9 cellular contexts compared by ENCODE assay signal in genomic region chr14:68089146-68089715, GRCh38.
DNase-seq lines count a peak whose midpoint lies in the region; TF ChIP-seq lines count a peak whose summit lies in the region.
"Had no signal": no experiment of that assay in that cellular context is flagged by ENCODE, and none has a peak within 500 bp of the region (broad histone marks: within the 10 kb centered on the region; RNA-seq: fewer than 3 reads in every experiment).

No MANE protein-coding gene starts in this region.

- H3K79me2 ChIP-seq in Loucy (ENCODE audit: insufficient read depth, low read length) (peaks cover 4% of the 10 kb centered on the region; the same call in 1 of the 2 replicates), SK-N-SH (ENCODE audit: insufficient read depth) (no peaks in the 10 kb centered on the region)

- in situ Hi-C loops in KBM-7 (cut with MboI; ENCODE audit: low pct_unique_long_range_greater_than_20kb, low sequenced_read_pairs): no loop called here

- H3K4me1 ChIP-seq in Loucy (ENCODE audit: insufficient read depth, low read length, poor library complexity, severe bottlenecking): peaks cover 21% of the 10 kb centered on the region
- peaks cover 0 to 11% of the 10 kb centered on the region in 2 experiments; a peak in 3 of 4 replicates for H3K4me1 ChIP-seq in SK-N-SH (ENCODE audit: control insufficient read depth in 1 of 2, insufficient read depth in 2 of 2, low read depth in 1 of 2, low read length in 1 of 2)

- peak overlapping the region; percentile 58 for H3K9ac ChIP-seq in Loucy (ENCODE audit: low read depth, low read length, poor library complexity, severe bottlenecking)
- no peak overlapping the region for H3K9ac ChIP-seq in SK-N-SH

- H3K4me3 ChIP-seq in Loucy (ENCODE audit: low read length, poor library complexity, severe bottlenecking) (peak overlapping the region; percentile 37), SK-N-SH (ENCODE audit: low read depth in 2 of 2, low read length in 1 of 2) (no peak overlapping the region)

- H3K4me2 ChIP-seq in Loucy (ENCODE audit: low read depth, low read length, poor library complexity, severe bottlenecking) (peak overlapping the region; percentile 60), SK-N-SH (no peak overlapping the region)

- no peaks in the 10 kb centered on the region for H3K9me2 ChIP-seq in Loucy (replicated peaks; ENCODE audit: low read depth, low read length)
- H3K9me2 ChIP-seq in SK-N-SH: no peaks in the 10 kb centered on the region

- no peaks in the 10 kb centered on the region for H3K9me3 ChIP-seq in Loucy (ENCODE audit: insufficient read depth, low read depth, low read length)
- H3K9me3 ChIP-seq in SK-N-SH: no peaks in the 10 kb centered on the region

- peak; percentile 88 for DNase-seq in A172 (ENCODE audit: low spot score)
- DNase-seq in SK-N-SH: no peak
- DNase-seq in kidney tubule cell (ENCODE audit: low spot score): peak; percentile 83
- DNase-seq in occipital lobe (lab: John Stamatoyannopoulos, UW): no peak
- DNase-seq in KBM-7: no peak
- no peak for DNase-seq in posterior vena cava (ENCODE audit: low spot score)
- DNase-seq in endothelial cell (ENCODE audit: low spot score): no peak
- DNase-seq: activated CD4-positive, CD25-positive, alpha-beta regulatory T cell had no signal

- peak overlapping the region; percentile 28 to 43 for H3K27ac ChIP-seq in SK-N-SH (ENCODE audit: low read depth in 2 of 2, low read length in 1 of 2)

- no peaks in the 10 kb centered on the region for H4K20me1 ChIP-seq in Loucy (ENCODE audit: insufficient read depth, low read length, poor library complexity, severe bottlenecking)
- no peaks in the 10 kb centered on the region for H4K20me1 ChIP-seq in SK-N-SH (ENCODE audit: insufficient read depth)

- no peaks in the 10 kb centered on the region for H3K9me3 Mint-ChIP-seq in endothelial cell (ENCODE audit: unreplicated experiment)

- peaks cover 19% of the 10 kb centered on the region for H3K4me1 Mint-ChIP-seq in endothelial cell (ENCODE audit: unreplicated experiment)

- no peaks in the 10 kb centered on the region for H3K36me3 Mint-ChIP-seq in endothelial cell (ENCODE audit: low read depth, unreplicated experiment)

- POLR2A ChIA-PET in SK-N-SH (lab: Yijun Ruan, JAX): no interaction called here

- TF ChIP-seq RAD21 in SK-N-SH (IDR thresholded peaks at IDR 0.05; ENCODE audit: low read length): no peak

- no peaks in the 10 kb centered on the region for H3K27me3 ChIP-seq in Loucy (ENCODE audit: insufficient read depth, low read length, poor library complexity, severe bottlenecking)
- no peaks in the 10 kb centered on the region for H3K27me3 ChIP-seq in SK-N-SH (ENCODE audit: insufficient read depth)

- H3K36me3 ChIP-seq in Loucy (ENCODE audit: insufficient read depth, low read length): no peaks in the 10 kb centered on the region
- H3K36me3 ChIP-seq in SK-N-SH (replicated peaks in 1 of 2; ENCODE audit: control insufficient read depth in 1 of 2, insufficient read depth in 2 of 2, low read length in 1 of 2): no peaks in the 10 kb centered on the region

- no peaks in the 10 kb centered on the region for H3K27me3 Mint-ChIP-seq in endothelial cell (ENCODE audit: unreplicated experiment)

- H3F3A ChIP-seq in Loucy (ENCODE audit: low read depth) (no peaks in the 10 kb centered on the region), SK-N-SH (replicated peaks; ENCODE audit: insufficient read depth) (no peaks in the 10 kb centered on the region)

- peak; percentile 24; the same call in 1 of the 2 replicates for TF ChIP-seq CTCF in Loucy (conservative IDR thresholded peaks at IDR 0.05; ENCODE audit: low read length)
- TF ChIP-seq CTCF in SK-N-SH (IDR thresholded peaks at IDR 0.05): no peak
- no peak for TF ChIP-seq CTCF in endothelial cell (IDR thresholded peaks at IDR 0.05; ENCODE audit: unreplicated experiment)

- intact Hi-C loops in posterior vena cava (cut with DNase I): no loop called here

- H3K4me3 Mint-ChIP-seq in endothelial cell (ENCODE audit: unreplicated experiment): no peak overlapping the region

- H3K27ac Mint-ChIP-seq in endothelial cell (ENCODE audit: unreplicated experiment): no peak overlapping the region

- H2AFZ ChIP-seq in Loucy (ENCODE audit: low read length) (peak overlapping the region; percentile 26; the same call in 1 of the 2 replicates), SK-N-SH (ENCODE audit: low read depth) (no peak overlapping the region; the same call in 1 of the 2 replicates)

- WGBS in SK-N-SH (ENCODE audit: low lambda C conversion rate): 42% methylated on average over 5 of the region's 5 CpGs

- no peak for TF ChIP-seq EP300 in SK-N-SH (IDR thresholded peaks at IDR 0.05; ENCODE audit: borderline replicate concordance in 1 of 2, low read depth in 1 of 2, low read length in 1 of 2)

- CTCF ChIA-PET in SK-N-SH (lab: Yijun Ruan, JAX): interaction anchor here (1.3 kb wide), 1 partner anchor 727 kb away, joined by 3 read pairs; no protein-coding TSS in a partner anchor

TF ChIP-seq in SK-N-SH, 30 proteins besides CTCF, POLR2A, EP300 and RAD21:
- TF ChIP-seq SMC3 (IDR thresholded peaks at IDR 0.05; ENCODE audit: low read depth, low read length): no peak
- TF ChIP-seq MEF2A (IDR thresholded peaks at IDR 0.05; ENCODE audit: borderline replicate concordance, low read depth): no peak
- TF ChIP-seq REST (IDR thresholded peaks at IDR 0.05; ENCODE audit: low read depth, low read length): no peak
- TF ChIP-seq USF2 (IDR thresholded peaks at IDR 0.05; ENCODE audit: borderline replicate concordance, low read depth, low read length): no peak
- no peak for TF ChIP-seq RCOR1 (IDR thresholded peaks at IDR 0.05; ENCODE audit: low read length)
- TF ChIP-seq RFX5 (IDR thresholded peaks at IDR 0.05; ENCODE audit: low read length): peak; percentile 88
- TF ChIP-seq GATA2 (CRISPR knock-in tag; IDR thresholded peaks at IDR 0.05): no peak
- TF ChIP-seq USF1 (IDR thresholded peaks at IDR 0.05; ENCODE audit: borderline replicate concordance, low read depth): no peak
TF ChIP-seq in SK-N-SH: peak in this region for 1.

Comparison
In these comparisons a context has a peak if more than half of its experiments do, and no peak if none do; other contexts are left out.
1. DNase-seq: peak in A172 (single experiment) and kidney tubule cell (single experiment); none in SK-N-SH (single experiment), occipital lobe (single experiment), KBM-7 (single experiment), posterior vena cava (single experiment) and endothelial cell (single experiment).